Comparison of ENCODE assay signal across 9 cellular contexts in the genomic region with DNA sequence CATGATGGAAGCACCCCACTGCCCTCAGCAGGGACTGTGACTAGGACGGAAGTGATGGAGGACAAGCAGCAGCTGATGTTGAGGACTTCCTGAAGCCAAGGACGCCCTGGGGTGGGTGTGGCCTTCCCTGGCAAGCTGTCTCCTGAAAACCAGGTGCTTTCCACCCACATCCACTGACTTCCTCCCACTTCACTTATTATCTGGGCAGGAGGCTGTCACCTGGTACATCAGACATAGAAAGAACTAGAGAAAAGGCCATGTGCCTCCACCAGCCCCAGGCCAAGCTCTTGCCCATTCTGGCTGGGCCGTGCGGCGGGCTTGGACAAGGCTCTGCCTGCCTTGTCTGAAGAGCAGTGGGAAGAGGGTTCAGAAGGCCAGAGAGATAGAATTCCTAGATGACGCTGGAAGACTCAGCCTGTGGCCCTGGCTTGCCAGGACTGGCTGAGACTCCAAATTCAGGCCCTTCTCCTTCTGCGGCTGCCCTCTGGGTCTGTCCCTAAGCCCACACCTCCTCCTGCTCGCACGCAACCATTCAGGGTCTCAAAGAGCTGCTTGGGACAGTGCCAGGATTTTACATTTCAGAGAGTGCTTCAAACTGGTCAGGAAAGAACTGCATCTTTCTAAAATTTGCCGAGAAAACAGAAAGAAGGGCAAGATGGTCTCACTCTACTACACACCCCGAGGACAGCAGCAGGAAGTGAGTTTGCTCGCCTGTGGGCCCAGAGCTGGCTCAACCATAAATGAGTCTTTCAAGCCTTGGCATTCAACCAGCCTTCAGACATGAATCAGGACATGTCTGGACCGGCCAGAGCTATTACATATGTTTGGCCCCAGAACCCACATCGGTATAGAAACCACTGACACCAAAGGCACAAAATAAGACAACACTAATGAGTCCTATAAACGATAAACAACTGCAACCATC. TPM values are rescaled to one million over a fixed set of nuclear protein-coding genes. Genes with fewer than 3 reads are reported as not detected.
DNase-seq lines count a peak whose midpoint lies in the region; ATAC-seq and TF ChIP-seq lines count a peak whose summit lies in the region.
"Had no signal": no experiment of that assay in that cellular context is flagged by ENCODE, and none has a peak within 500 bp of the region (broad histone marks: within the 10 kb centered on the region; RNA-seq: fewer than 3 reads in every experiment).

No MANE protein-coding gene starts in this region.

- H3K9me3 Mint-ChIP-seq in T-cell: no peaks in the 10 kb centered on the region

- peaks cover 4% of the 10 kb centered on the region for H3K4me1 ChIP-seq in prostate gland (replicated peaks)

- H3K27me3 ChIP-seq in prostate gland (replicated peaks; ENCODE audit: insufficient read depth): no peaks in the 10 kb centered on the region

- 31% methylated on average over 15 of the region's 15 CpGs for WGBS in prostate gland

- no peak for ATAC-seq in T-cell (replicated peaks in 1 of 4)

- TF ChIP-seq CTCF in prostate gland (IDR thresholded peaks at IDR 0.05): no peak

- peak; percentile 85 for DNase-seq in DMS153 treated with DMSO at 0.1 percent for 48 hours (lab: John Stamatoyannopoulos, UW; ENCODE audit: unreplicated experiment)
- DNase-seq in NCI-H2196 treated with DMSO at 0.1 percent for 48 hours (lab: John Stamatoyannopoulos, UW; ENCODE audit: unreplicated experiment): peak; percentile 93
- peak; percentile 48 for DNase-seq in fibroblast of gingiva (ENCODE audit: low read depth)
- peak; percentile 79 for DNase-seq in prostate gland (ENCODE audit: low spot score)
- no peak for DNase-seq in T-cell
- no peak for DNase-seq in CD1c-positive myeloid dendritic cell (ENCODE audit: extremely low spot score)
- no peak for DNase-seq in NOMO-1 (lab: John Stamatoyannopoulos, UW; ENCODE audit: unreplicated experiment in 2 of 2)
- no peak for DNase-seq in HEK293T (ENCODE audit: extremely low spot score)
- DNase-seq: activated CD4-positive, alpha-beta T cell treated with anti-CD3 and anti-CD28 coated beads, Interleukin-2, amount 50 U/mL, for 48 hours had no signal

- H3K27me3 Mint-ChIP-seq in T-cell: no peaks in the 10 kb centered on the region

- POLR2A ChIA-PET in T-cell (lab: Charles Lee): interaction anchor here (0.5 to 0.6 kb wide), 2 partner anchors 68 to 79 kb away, joined by 3 to 10 read pairs; no protein-coding TSS in a partner anchor
- POLR2A ChIA-PET in HEK293T (lab: Yijun Ruan, JAX): no interaction called here

- peaks cover 3 to 5% (median 4%) of the 10 kb centered on the region in 3 donors for H3K4me1 Mint-ChIP-seq in T-cell

- H3K36me3 Mint-ChIP-seq in T-cell: peaks cover 20% of the 10 kb centered on the region

- no peaks in the 10 kb centered on the region for H3K36me3 ChIP-seq in prostate gland

- TF ChIP-seq POLR2A in prostate gland (IDR thresholded peaks at IDR 0.05): no peak

- CTCF ChIA-PET in T-cell (lab: Charles Lee): no interaction called here
- CTCF ChIA-PET in HEK293T (lab: Yijun Ruan, JAX): interaction anchor here (1.0 kb wide), 1 partner anchor 13 kb away, joined by 3 read pairs; no protein-coding TSS in a partner anchor

- no peaks in the 10 kb centered on the region for H3K9me3 ChIP-seq in prostate gland

- H3K4me3 Mint-ChIP-seq in T-cell: no peak overlapping the region

- no peak overlapping the region for H3K27ac Mint-ChIP-seq in T-cell

- peak overlapping the region; percentile 51 to 69 for H3K27ac ChIP-seq in prostate gland

- H3K4me3 ChIP-seq in prostate gland: no peak overlapping the region

- intact Hi-C loops in prostate gland (cut with DNase I): no loop called here

TF ChIP-seq in HEK293T, 16 proteins besides CTCF, POLR2A, EP300 and RAD21:
- TF ChIP-seq L3MBTL2 (conservative IDR thresholded peaks at IDR 0.05): no peak
- TF ChIP-seq NFRKB (IDR thresholded peaks at IDR 0.05): no peak
- no peak for TF ChIP-seq ZNF384 (IDR thresholded peaks at IDR 0.05)
- no peak for TF ChIP-seq HDGF (IDR thresholded peaks at IDR 0.05; ENCODE audit: borderline replicate concordance)
- no peak for TF ChIP-seq ELF4 (IDR thresholded peaks at IDR 0.05)
- no peak for TF ChIP-seq SUZ12 (IDR thresholded peaks at IDR 0.05)
TF ChIP-seq in HEK293T: peak in this region for 0.

RNA-seq across cellular contexts. Expression of a gene that starts 13.3 kb away (rescaled TPM):
- total RNA-seq in prostate gland: 10 to 100 TPM; 73.2 to 94.5 TPM
- 10 to 100 TPM; 64.6 to 71.8 (median 70.3) TPM for total RNA-seq in T-cell

RNA-seq across cellular contexts. Expression of a gene that starts 13.7 kb away (rescaled TPM):
- total RNA-seq in prostate gland: 10 to 100 TPM in 1 of 2 donors, 1 to 10 TPM in 1; 9.9 to 17.8 TPM
- total RNA-seq in T-cell: 10 to 100 TPM in 4 of 5 donors, 1 to 10 TPM in 1; 6.1 to 22.4 (median 19.7) TPM

RNA-seq across cellular contexts. Expression of a gene that starts 31.9 kb away (rescaled TPM):
- 1 to 10 TPM in 1 of 2 donors, not detected in 1; 1.8 TPM for total RNA-seq in prostate gland
- total RNA-seq in T-cell: under 1 TPM in 4 of 5 donors, not detected in 1; 0.26 to 0.85 (median 0.57) TPM

Comparison
In these comparisons a context has a peak if more than half of its experiments do, and no peak if none do; other contexts are left out.
1. DNase-seq: peak in DMS153 treated with DMSO at 0.1 percent for 48 hours (single experiment), NCI-H2196 treated with DMSO at 0.1 percent for 48 hours (single experiment), fibroblast of gingiva (single experiment) and prostate gland (single experiment); none in T-cell (0 of 34), CD1c-positive myeloid dendritic cell (single experiment), NOMO-1 (0 of 2) and HEK293T (single experiment).